ENCODE assay signal across 13 cellular contexts in genomic region chr11:118953265-118953664, GRCh38. TPM values are rescaled to one million over a fixed set of nuclear protein-coding genes. Genes with fewer than 3 reads are reported as not detected.
DNase-seq lines count a peak whose midpoint lies in the region; ATAC-seq lines count a peak whose summit lies in the region.
"Had no signal": no experiment of that assay in that cellular context is flagged by ENCODE, and none has a peak within 500 bp of the region (broad histone marks: within the 10 kb centered on the region; RNA-seq: fewer than 3 reads in every experiment).

No MANE protein-coding gene starts in this region.

- peak; percentile 11 for DNase-seq in DMS 273 treated with DMSO at 0.1 percent for 48 hours (lab: John Stamatoyannopoulos, UW)
- DNase-seq in NCI-H1092 treated with DMSO at 0.1 percent for 48 hours (lab: John Stamatoyannopoulos, UW): peak; percentile 36
- peak; percentile 95 for DNase-seq in SK-N-DZ (ENCODE audit: low spot score)
- peak; percentile 64 for DNase-seq in iPS-NIHi7 (ENCODE audit: extremely low spot score)
- no peak for DNase-seq in CD4-positive, alpha-beta memory T cell
- no peak for DNase-seq in effector memory CD4-positive, alpha-beta T cell
- DNase-seq: CD4-positive, alpha-beta T cell; heart left ventricle had no signal

- H3K27ac ChIP-seq in CD4-positive, alpha-beta memory T cell (ENCODE audit: low read depth, low read length): no peak overlapping the region
- H3K27ac ChIP-seq in effector memory CD4-positive, alpha-beta T cell (ENCODE audit: insufficient read depth, low read length, poor library complexity, severe bottlenecking): no peak overlapping the region
- H3K27ac ChIP-seq: heart left ventricle had no signal

- no peaks in the 10 kb centered on the region for H3K27me3 ChIP-seq in CD4-positive, alpha-beta memory T cell (ENCODE audit: insufficient read depth, low read length)
- no peaks in the 10 kb centered on the region for H3K27me3 ChIP-seq in effector memory CD4-positive, alpha-beta T cell (replicated peaks; ENCODE audit: control insufficient read depth, insufficient read depth, low read length, poor library complexity, severe bottlenecking)

- POLR2A ChIA-PET in CD4-positive, alpha-beta memory T cell (lab: Charles Lee; ENCODE audit: partially characterized antibody): interaction anchor here (1.0 kb wide), 1 partner anchor 45 kb away, joined by 3 read pairs; no protein-coding TSS in a partner anchor

- no peaks in the 10 kb centered on the region for H3K36me3 ChIP-seq in CD4-positive, alpha-beta memory T cell (ENCODE audit: insufficient read depth, low read length)
- H3K36me3 ChIP-seq in effector memory CD4-positive, alpha-beta T cell (ENCODE audit: control insufficient read depth, insufficient read depth, low read length): no peaks in the 10 kb centered on the region
- H3K36me3 ChIP-seq: heart left ventricle had no signal

- no peaks in the 10 kb centered on the region for H3K9me3 ChIP-seq in CD4-positive, alpha-beta memory T cell (ENCODE audit: control insufficient read depth in 1 of 2, low read length in 2 of 2)
- H3K9me3 ChIP-seq in effector memory CD4-positive, alpha-beta T cell (ENCODE audit: control insufficient read depth, low read length): no peaks in the 10 kb centered on the region
- H3K9me3 ChIP-seq: heart left ventricle had no signal

- peaks cover 5% of the 10 kb centered on the region for H3K4me1 ChIP-seq in CD4-positive, alpha-beta memory T cell (ENCODE audit: insufficient read depth, low read length)
- no peaks in the 10 kb centered on the region for H3K4me1 ChIP-seq in effector memory CD4-positive, alpha-beta T cell (ENCODE audit: control insufficient read depth, insufficient read depth, low read length, poor library complexity, severe bottlenecking)

- H3K9me3 Mint-ChIP-seq in CD4-positive, alpha-beta memory T cell: peaks cover 0 to 1% (median 0%) of the 10 kb centered on the region in 8 donors
- H3K9me3 Mint-ChIP-seq: CD4-positive, alpha-beta T cell; nephron had no signal

- no peak overlapping the region for H3K4me3 Mint-ChIP-seq in CD4-positive, alpha-beta memory T cell
- H3K4me3 Mint-ChIP-seq: CD4-positive, alpha-beta T cell; nephron had no signal

- H3K27ac Mint-ChIP-seq in CD4-positive, alpha-beta memory T cell: no peak overlapping the region
- H3K27ac Mint-ChIP-seq: CD4-positive, alpha-beta T cell; nephron had no signal

- peaks cover 4 to 5% (median 4%) of the 10 kb centered on the region in 4 donors for H3K4me1 Mint-ChIP-seq in CD4-positive, alpha-beta memory T cell
- H3K4me1 Mint-ChIP-seq: nephron had no signal

- H3K36me3 Mint-ChIP-seq in CD4-positive, alpha-beta memory T cell: no peaks in the 10 kb centered on the region

- H3K4me3 ChIP-seq in CD4-positive, alpha-beta memory T cell (ENCODE audit: low read length in 2 of 2): no peak overlapping the region
- no peak overlapping the region for H3K4me3 ChIP-seq in effector memory CD4-positive, alpha-beta T cell (ENCODE audit: insufficient read depth, low read depth, low read length, poor library complexity, severe bottlenecking)
- H3K4me3 ChIP-seq: heart left ventricle had no signal

- CTCF ChIA-PET in CD4-positive, alpha-beta memory T cell (lab: Charles Lee; ENCODE audit: partially characterized antibody): interaction anchor here (1.1 to 5.7 kb wide), 7 partner anchors 9 to 295 kb away, joined by 3 to 37 read pairs (median 4); no protein-coding TSS in a partner anchor

- no peak for ATAC-seq in GM19467 (IDR thresholded peaks at IDR 0.05; ENCODE audit: unreplicated experiment)
- ATAC-seq in HG02885 (IDR thresholded peaks at IDR 0.05; ENCODE audit: poor library complexity, unreplicated experiment): no peak
- ATAC-seq: heart left ventricle had no signal

- intact Hi-C loops in CD4-positive, alpha-beta memory T cell (cut with micrococcal nuclease): no loop called here

- peaks cover 2 to 4% of the 10 kb centered on the region in 2 donors for H3K27me3 Mint-ChIP-seq in CD4-positive, alpha-beta memory T cell

RNA-seq across cellular contexts. Expression of gene UPK2, which starts 2.8 kb away (rescaled TPM):
- not detected in 2 replicates for polyA plus RNA-seq in SK-N-DZ (2014; cell fraction: cytosol; rRNA removed)
- polyA plus RNA-seq in SK-N-DZ (2014; cell fraction: nucleus; rRNA removed): not detected in 2 replicates
- total RNA-seq in CD4-positive, alpha-beta memory T cell: not detected
- not detected for polyA plus RNA-seq in CD4-positive, alpha-beta memory T cell
- total RNA-seq: heart left ventricle, HT-29 had no signal
- polyA plus RNA-seq: heart left ventricle had no signal

RNA-seq across cellular contexts. Expression of gene FOXR1, which starts 18.3 kb away (rescaled TPM):
- not detected in 2 replicates for polyA plus RNA-seq in SK-N-DZ (2014; cell fraction: cytosol; rRNA removed)
- polyA plus RNA-seq in SK-N-DZ (2014; cell fraction: nucleus; rRNA removed): not detected in 2 replicates
- not detected for total RNA-seq in CD4-positive, alpha-beta memory T cell
- not detected for polyA plus RNA-seq in CD4-positive, alpha-beta memory T cell
- total RNA-seq: CD4-positive, alpha-beta T cell; heart left ventricle; HT-29; urinary bladder had no signal
- polyA plus RNA-seq: heart left ventricle, urinary bladder had no signal

RNA-seq across cellular contexts. Expression of gene BCL9L, which starts 27.5 kb away (rescaled TPM):
- polyA plus RNA-seq in SK-N-DZ (2014; cell fraction: cytosol; rRNA removed): 1.3 and 2.8 TPM in 2 replicates
- polyA plus RNA-seq in SK-N-DZ (2014; cell fraction: nucleus; rRNA removed): 1.1 and 1.7 TPM in 2 replicates
- 100 to 1,000 TPM; 216 to 232 TPM for total RNA-seq in CD4-positive, alpha-beta memory T cell
- polyA plus RNA-seq in CD4-positive, alpha-beta memory T cell: 10 to 100 TPM in 1 of 2 donors, under 1 TPM in 1; 0.45 to 10.9 TPM

RNA-seq across cellular contexts. Expression of gene CENATAC, which starts 44.7 kb away (rescaled TPM):
- polyA plus RNA-seq in SK-N-DZ (2014; cell fraction: cytosol; rRNA removed): 14.3 and 16.2 TPM in 2 replicates
- polyA plus RNA-seq in SK-N-DZ (2014; cell fraction: nucleus; rRNA removed): 63.8 and 64.2 TPM in 2 replicates
- 100 to 1,000 TPM; 109 to 114 TPM for total RNA-seq in CD4-positive, alpha-beta memory T cell
- polyA plus RNA-seq in CD4-positive, alpha-beta memory T cell: 10 to 100 TPM; 13.3 to 16.9 TPM

Comparison
In these comparisons a context has a peak if more than half of its experiments do, and no peak if none do; other contexts are left out.
1. DNase-seq: peak in DMS 273 treated with DMSO at 0.1 percent for 48 hours (single experiment), NCI-H1092 treated with DMSO at 0.1 percent for 48 hours (single experiment), SK-N-DZ (single experiment) and iPS-NIHi7 (single experiment); none in CD4-positive, alpha-beta memory T cell (0 of 5) and effector memory CD4-positive, alpha-beta T cell (0 of 3).